In genomic region chr12:49264873-49265792, GRCh38 we compare ENCODE assay signal across 1 cellular context.
TF ChIP-seq lines count a peak whose summit lies in the region.

TSS of gene TUBA1C (plus strand) at chr12:49265082. CDS start at chr12:49265182, 100 bp downstream.

TF ChIP-seq in K562, 482 proteins besides CTCF, POLR2A, EP300 and RAD21 (continued from another document and continues in another):
- TF ChIP-seq E2F1 (CRISPR knock-in tag; IDR thresholded peaks at IDR 0.05) (peak; percentile 82), SPI1 (IDR thresholded peaks at IDR 0.05; ENCODE audit: borderline replicate concordance, low read depth, low read length) (peak; percentile 56; the same call in 1 of the 2 replicates), ILF3 (IDR thresholded peaks at IDR 0.05; ENCODE audit: borderline replicate concordance) (0 out of 2 replicates have a peak, but pooled peaks have one; percentile 80), JUN (IDR thresholded peaks at IDR 0.05; ENCODE audit: borderline replicate concordance, low read depth, low read length) (peak; percentile 79), JUN (CRISPR knock-in tag; IDR thresholded peaks at IDR 0.05; ENCODE audit: borderline replicate concordance) (no peak), STAG1 (CRISPR knock-in tag; IDR thresholded peaks at IDR 0.05; ENCODE audit: borderline replicate concordance) (no peak), TGIF2 (CRISPR knock-in tag; IDR thresholded peaks at IDR 0.05) (peak; percentile 88; the same call in 1 of the 2 replicates), NFXL1 (CRISPR knock-in tag; IDR thresholded peaks at IDR 0.05) (no peak), ZFP1 (CRISPR knock-in tag; IDR thresholded peaks at IDR 0.05) (no peak; the same call in 1 of the 2 replicates), ZBTB9 (CRISPR knock-in tag; IDR thresholded peaks at IDR 0.05) (peak; percentile 22), NELFE (IDR thresholded peaks at IDR 0.05; ENCODE audit: insufficient read depth, insufficient read length) (peak; percentile 88), CGGBP1 (CRISPR knock-in tag; IDR thresholded peaks at IDR 0.05) (peak; percentile 84; the same call in 1 of the 2 replicates), ZFX (CRISPR knock-in tag; IDR thresholded peaks at IDR 0.05) (peak; percentile 90), BACH1 (tag; IDR thresholded peaks at IDR 0.05) (peak; percentile 91), EZH2 (IDR thresholded peaks at IDR 0.05; ENCODE audit: borderline replicate concordance, low read depth, low read length) (no peak), NFIC (IDR thresholded peaks at IDR 0.05) (peak; percentile 62), TAF7 (tag; IDR thresholded peaks at IDR 0.05) (peak; percentile 90), ZNF140 (CRISPR knock-in tag; IDR thresholded peaks at IDR 0.05) (no peak), JUNB (CRISPR knock-in tag; conservative IDR thresholded peaks at IDR 0.05) (0 out of 2 replicates have a peak, but pooled peaks have one; percentile 19), PTRF (tag; IDR thresholded peaks at IDR 0.05) (no peak), PBX2 (CRISPR knock-in tag; IDR thresholded peaks at IDR 0.05; ENCODE audit: low read depth) (no peak), PBX2 (tag; conservative IDR thresholded peaks at IDR 0.05; ENCODE audit: low read depth) (no peak), FOXA1 (IDR thresholded peaks at IDR 0.05; ENCODE audit: borderline replicate concordance) (no peak), ZNF780A (CRISPR knock-in tag; IDR thresholded peaks at IDR 0.05) (no peak), CBX8 (IDR thresholded peaks at IDR 0.05; ENCODE audit: borderline replicate concordance, extremely low read depth, low read depth, low read length, poor library complexity, severe bottlenecking) (no peak), TEAD4 (IDR thresholded peaks at IDR 0.05; ENCODE audit: low read length) (peak; percentile 63), TEAD4 (CRISPR knock-in tag; IDR thresholded peaks at IDR 0.05; ENCODE audit: borderline replicate concordance) (no peak), ILK (tag; IDR thresholded peaks at IDR 0.05; ENCODE audit: borderline replicate concordance, low read depth) (no peak), NFIX (CRISPR knock-in tag; IDR thresholded peaks at IDR 0.05; ENCODE audit: low read depth) (no peak), HDAC2 (IDR thresholded peaks at IDR 0.05) (peak; percentile 10; the same call in 1 of the 2 replicates), HNRNPLL (IDR thresholded peaks at IDR 0.05; ENCODE audit: low read depth, low read length, poor library complexity, severe bottlenecking) (peak; percentile 29), ZNF212 (CRISPR knock-in tag; IDR thresholded peaks at IDR 0.05) (no peak), HDAC8 (tag; IDR thresholded peaks at IDR 0.05) (no peak), ETS2 (tag; IDR thresholded peaks at IDR 0.05; ENCODE audit: borderline replicate concordance, poor library complexity, severe bottlenecking) (no peak), SFPQ (IDR thresholded peaks at IDR 0.05; ENCODE audit: low read depth, low read length) (no peak), MTA3 (IDR thresholded peaks at IDR 0.05; ENCODE audit: borderline replicate concordance) (peak; percentile 99), YBX1 (IDR thresholded peaks at IDR 0.05) (no peak), BRD4 (IDR thresholded peaks at IDR 0.05) (peak; percentile 67), NBN (IDR thresholded peaks at IDR 0.05; ENCODE audit: low read depth) (peak; percentile 11), SNRNP70 (optimal IDR thresholded peaks at IDR 0.05; ENCODE audit: low read depth, low read length) (no peak), NCOR1 (IDR thresholded peaks at IDR 0.05) (peak; percentile 62), RBM15 (IDR thresholded peaks at IDR 0.05; ENCODE audit: insufficient read depth, low read length) (peak; percentile 60; the same call in 1 of the 2 replicates), FOXP4 (CRISPR knock-in tag; IDR thresholded peaks at IDR 0.05; ENCODE audit: borderline replicate concordance) (no peak; the same call in 1 of the 2 replicates), ZBTB7A (IDR thresholded peaks at IDR 0.05; ENCODE audit: borderline replicate concordance, control insufficient read depth, low read depth, low read length) (0 out of 2 replicates have a peak, but pooled peaks have one; percentile 66)
- TF ChIP-seq, protein P1, sequence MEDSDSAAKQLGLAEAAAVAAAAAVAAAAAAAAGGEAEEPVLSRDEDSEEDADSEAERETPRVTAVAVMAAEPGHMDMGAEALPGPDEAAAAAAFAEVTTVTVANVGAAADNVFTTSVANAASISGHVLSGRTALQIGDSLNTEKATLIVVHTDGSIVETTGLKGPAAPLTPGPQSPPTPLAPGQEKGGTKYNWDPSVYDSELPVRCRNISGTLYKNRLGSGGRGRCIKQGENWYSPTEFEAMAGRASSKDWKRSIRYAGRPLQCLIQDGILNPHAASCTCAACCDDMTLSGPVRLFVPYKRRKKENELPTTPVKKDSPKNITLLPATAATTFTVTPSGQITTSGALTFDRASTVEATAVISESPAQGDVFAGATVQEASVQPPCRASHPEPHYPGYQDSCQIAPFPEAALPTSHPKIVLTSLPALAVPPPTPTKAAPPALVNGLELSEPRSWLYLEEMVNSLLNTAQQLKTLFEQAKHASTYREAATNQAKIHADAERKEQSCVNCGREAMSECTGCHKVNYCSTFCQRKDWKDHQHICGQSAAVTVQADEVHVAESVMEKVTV (CRISPR knock-in tag; IDR thresholded peaks at IDR 0.05), result peak; percentile 18; the same call in 1 of the 2 replicates
- TF ChIP-seq, protein P2, sequence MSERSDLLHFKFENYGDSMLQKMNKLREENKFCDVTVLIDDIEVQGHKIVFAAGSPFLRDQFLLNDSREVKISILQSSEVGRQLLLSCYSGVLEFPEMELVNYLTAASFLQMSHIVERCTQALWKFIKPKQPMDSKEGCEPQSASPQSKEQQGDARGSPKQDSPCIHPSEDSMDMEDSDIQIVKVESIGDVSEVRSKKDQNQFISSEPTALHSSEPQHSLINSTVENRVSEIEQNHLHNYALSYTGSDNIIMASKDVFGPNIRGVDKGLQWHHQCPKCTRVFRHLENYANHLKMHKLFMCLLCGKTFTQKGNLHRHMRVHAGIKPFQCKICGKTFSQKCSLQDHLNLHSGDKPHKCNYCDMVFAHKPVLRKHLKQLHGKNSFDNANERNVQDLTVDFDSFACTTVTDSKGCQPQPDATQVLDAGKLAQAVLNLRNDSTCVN (CRISPR knock-in tag; IDR thresholded peaks at IDR 0.05), result no peak; the same call in 1 of the 2 replicates
- TF ChIP-seq, protein P3, sequence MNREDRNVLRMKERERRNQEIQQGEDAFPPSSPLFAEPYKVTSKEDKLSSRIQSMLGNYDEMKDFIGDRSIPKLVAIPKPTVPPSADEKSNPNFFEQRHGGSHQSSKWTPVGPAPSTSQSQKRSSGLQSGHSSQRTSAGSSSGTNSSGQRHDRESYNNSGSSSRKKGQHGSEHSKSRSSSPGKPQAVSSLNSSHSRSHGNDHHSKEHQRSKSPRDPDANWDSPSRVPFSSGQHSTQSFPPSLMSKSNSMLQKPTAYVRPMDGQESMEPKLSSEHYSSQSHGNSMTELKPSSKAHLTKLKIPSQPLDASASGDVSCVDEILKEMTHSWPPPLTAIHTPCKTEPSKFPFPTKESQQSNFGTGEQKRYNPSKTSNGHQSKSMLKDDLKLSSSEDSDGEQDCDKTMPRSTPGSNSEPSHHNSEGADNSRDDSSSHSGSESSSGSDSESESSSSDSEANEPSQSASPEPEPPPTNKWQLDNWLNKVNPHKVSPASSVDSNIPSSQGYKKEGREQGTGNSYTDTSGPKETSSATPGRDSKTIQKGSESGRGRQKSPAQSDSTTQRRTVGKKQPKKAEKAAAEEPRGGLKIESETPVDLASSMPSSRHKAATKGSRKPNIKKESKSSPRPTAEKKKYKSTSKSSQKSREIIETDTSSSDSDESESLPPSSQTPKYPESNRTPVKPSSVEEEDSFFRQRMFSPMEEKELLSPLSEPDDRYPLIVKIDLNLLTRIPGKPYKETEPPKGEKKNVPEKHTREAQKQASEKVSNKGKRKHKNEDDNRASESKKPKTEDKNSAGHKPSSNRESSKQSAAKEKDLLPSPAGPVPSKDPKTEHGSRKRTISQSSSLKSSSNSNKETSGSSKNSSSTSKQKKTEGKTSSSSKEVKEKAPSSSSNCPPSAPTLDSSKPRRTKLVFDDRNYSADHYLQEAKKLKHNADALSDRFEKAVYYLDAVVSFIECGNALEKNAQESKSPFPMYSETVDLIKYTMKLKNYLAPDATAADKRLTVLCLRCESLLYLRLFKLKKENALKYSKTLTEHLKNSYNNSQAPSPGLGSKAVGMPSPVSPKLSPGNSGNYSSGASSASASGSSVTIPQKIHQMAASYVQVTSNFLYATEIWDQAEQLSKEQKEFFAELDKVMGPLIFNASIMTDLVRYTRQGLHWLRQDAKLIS (CRISPR knock-in tag; IDR thresholded peaks at IDR 0.05), result peak; percentile 99
- TF ChIP-seq, protein P4, sequence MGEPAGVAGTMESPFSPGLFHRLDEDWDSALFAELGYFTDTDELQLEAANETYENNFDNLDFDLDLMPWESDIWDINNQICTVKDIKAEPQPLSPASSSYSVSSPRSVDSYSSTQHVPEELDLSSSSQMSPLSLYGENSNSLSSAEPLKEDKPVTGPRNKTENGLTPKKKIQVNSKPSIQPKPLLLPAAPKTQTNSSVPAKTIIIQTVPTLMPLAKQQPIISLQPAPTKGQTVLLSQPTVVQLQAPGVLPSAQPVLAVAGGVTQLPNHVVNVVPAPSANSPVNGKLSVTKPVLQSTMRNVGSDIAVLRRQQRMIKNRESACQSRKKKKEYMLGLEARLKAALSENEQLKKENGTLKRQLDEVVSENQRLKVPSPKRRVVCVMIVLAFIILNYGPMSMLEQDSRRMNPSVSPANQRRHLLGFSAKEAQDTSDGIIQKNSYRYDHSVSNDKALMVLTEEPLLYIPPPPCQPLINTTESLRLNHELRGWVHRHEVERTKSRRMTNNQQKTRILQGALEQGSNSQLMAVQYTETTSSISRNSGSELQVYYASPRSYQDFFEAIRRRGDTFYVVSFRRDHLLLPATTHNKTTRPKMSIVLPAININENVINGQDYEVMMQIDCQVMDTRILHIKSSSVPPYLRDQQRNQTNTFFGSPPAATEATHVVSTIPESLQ (CRISPR knock-in tag; IDR thresholded peaks at IDR 0.05), result peak; percentile 73; the same call in 1 of the 2 replicates
